ENCODE assay signal across 8 cellular contexts in genomic region chr5:100762995-100763394, GRCh38.
"Had no signal": no experiment of that assay in that cellular context is flagged by ENCODE, and none has a peak within 500 bp of the region (broad histone marks: within the 10 kb centered on the region; RNA-seq: fewer than 3 reads in every experiment).

No MANE protein-coding gene starts in this region.

- FAIRE-seq: H1, H54, HTR-8/SVneo had no signal

- H3K27ac Mint-ChIP-seq: GM23338, H9 had no signal

- H3K9ac ChIP-seq: KMS-11 had no signal

- H3K4me2 ChIP-seq: GM23338, KMS-11 had no signal

- H3K27ac ChIP-seq: KMS-11 had no signal

- H3K4me3 Mint-ChIP-seq: GM23338, H9 had no signal

- ATAC-seq: GM23338 had no signal

- H3K9me3 Mint-ChIP-seq: GM23338, H9 had no signal

- DNase-seq: H9, HCEC 1CT, KBM-7 had no signal

- H2AFZ ChIP-seq: GM23338 had no signal

- H3K4me3 ChIP-seq: GM23338 had no signal
